16 cellular contexts compared by ENCODE assay signal in genomic region chr3:10285742-10286524, GRCh38. TPM values are rescaled to one million over a fixed set of nuclear protein-coding genes. Genes with fewer than 3 reads are reported as not detected.
A peak's percentile ranks its signal among the peaks of the same experiment; 100 is the strongest.
DNase-seq lines count a peak whose midpoint lies in the region; ATAC-seq and TF ChIP-seq lines count a peak whose summit lies in the region.
"Had no signal": no experiment of that assay in that cellular context is flagged by ENCODE, and none has a peak within 500 bp of the region (broad histone marks: within the 10 kb centered on the region; RNA-seq: fewer than 3 reads in every experiment).

No MANE protein-coding gene starts in this region.

- H3K36me3 Mint-ChIP-seq in activated T-helper 1 cell treated with anti-CD3 and anti-CD28 coated beads, Interleukin-12 subunit alpha, Interleukin-12 subunit beta, Interleukin-2, Interleukin-4 antibody, amounts not matched to agents 30 ng/mL and 10 ng/mL and 1 ng/mL, durations not matched to agents 14 hours and 24 hours and 36 hours (ENCODE audit: low read depth), result peaks cover 50% of the 10 kb centered on the region
- H3K36me3 Mint-ChIP-seq in Calu3 (ENCODE audit: insufficient read depth, unreplicated experiment), result peaks cover 38% of the 10 kb centered on the region
- H3K36me3 Mint-ChIP-seq: type B pancreatic cell had no signal

- H3K4me3 ChIP-seq in BLaER1 (no peak overlapping the region), HUES48 (ENCODE audit: low read depth, low read length) (no peak overlapping the region)

- CTCF ChIA-PET in Calu3 (lab: Charles Lee), result no interaction called here

- no peaks in the 10 kb centered on the region for H3K9me3 Mint-ChIP-seq in activated T-helper 1 cell treated with anti-CD3 and anti-CD28 coated beads, Interleukin-12 subunit alpha, Interleukin-12 subunit beta, Interleukin-2, Interleukin-4 antibody, amounts not matched to agents 30 ng/mL and 10 ng/mL and 1 ng/mL, durations not matched to agents 14 hours and 24 hours and 36 hours
- H3K9me3 Mint-ChIP-seq in Calu3 (ENCODE audit: low read depth, unreplicated experiment), result no peaks in the 10 kb centered on the region
- H3K9me3 Mint-ChIP-seq: type B pancreatic cell had no signal

- ATAC-seq in HG03196 (IDR thresholded peaks at IDR 0.05; ENCODE audit: unreplicated experiment) (no peak), HG02759 (IDR thresholded peaks at IDR 0.05; ENCODE audit: unreplicated experiment) (no peak), GM18502 (IDR thresholded peaks at IDR 0.05; ENCODE audit: poor library complexity, unreplicated experiment) (no peak)

- TF ChIP-seq CTCF in Calu3 (IDR thresholded peaks at IDR 0.05; ENCODE audit: unreplicated experiment), result no peak

- H3K9ac ChIP-seq in BLaER1 (no peak overlapping the region), HUES48 (ENCODE audit: low read depth, low read length) (no peak overlapping the region)

- H3K4me1 ChIP-seq in BLaER1 (peaks cover 100% of the 10 kb centered on the region), HUES48 (ENCODE audit: control insufficient read depth, insufficient read depth, low read length) (peaks cover 9% of the 10 kb centered on the region)

- H3K27ac ChIP-seq in BLaER1 (peak overlapping the region; percentile 43), HUES48 (ENCODE audit: low read depth, low read length) (peak overlapping the region; percentile 68)
- H3K27ac ChIP-seq: WERI-Rb-1 had no signal

- H3K36me3 ChIP-seq in BLaER1 (peaks cover 62% of the 10 kb centered on the region), HUES48 (ENCODE audit: control insufficient read depth, insufficient read depth, low read length) (peaks cover 50% of the 10 kb centered on the region)

- H3K9me3 ChIP-seq in BLaER1, result no peaks in the 10 kb centered on the region
- no peaks in the 10 kb centered on the region for H3K9me3 ChIP-seq in HUES48 (ENCODE audit: control insufficient read depth, insufficient read depth, low read length)

- peak overlapping the region; percentile 81 for H3K4me2 ChIP-seq in BLaER1

- H3K27me3 Mint-ChIP-seq in activated T-helper 1 cell treated with anti-CD3 and anti-CD28 coated beads, Interleukin-12 subunit alpha, Interleukin-12 subunit beta, Interleukin-2, Interleukin-4 antibody, amounts not matched to agents 30 ng/mL and 10 ng/mL and 1 ng/mL, durations not matched to agents 14 hours and 24 hours and 36 hours (ENCODE audit: insufficient read depth), result no peaks in the 10 kb centered on the region
- no peaks in the 10 kb centered on the region for H3K27me3 Mint-ChIP-seq in Calu3 (ENCODE audit: unreplicated experiment)
- H3K27me3 Mint-ChIP-seq: B cell, type B pancreatic cell had no signal

- H3K4me1 Mint-ChIP-seq in activated T-helper 1 cell treated with anti-CD3 and anti-CD28 coated beads, Interleukin-12 subunit alpha, Interleukin-12 subunit beta, Interleukin-2, Interleukin-4 antibody, amounts not matched to agents 30 ng/mL and 10 ng/mL and 1 ng/mL, durations not matched to agents 14 hours and 24 hours and 36 hours (ENCODE audit: low read depth), result peaks cover 51% of the 10 kb centered on the region
- no peaks in the 10 kb centered on the region for H3K4me1 Mint-ChIP-seq in Calu3 (ENCODE audit: low read depth, unreplicated experiment)

- intact Hi-C loops in activated T-helper 1 cell treated with anti-CD3 and anti-CD28 coated beads, Interleukin-12 subunit alpha, Interleukin-12 subunit beta, Interleukin-2, Interleukin-4 antibody, amounts not matched to agents 30 ng/mL and 10 ng/mL and 1 ng/mL, durations not matched to agents 14 hours and 24 hours and 36 hours (cut with micrococcal nuclease), result loop anchor here (2.0 kb wide), 1 partner anchor 35 kb away; no protein-coding TSS in a partner anchor
- intact Hi-C loops in Calu3 (cut with micrococcal nuclease; ENCODE audit: unreplicated experiment), result no loop called here

- no peak for DNase-seq in activated T-helper 1 cell treated with anti-CD3 and anti-CD28 coated beads, Interleukin-12 subunit alpha, Interleukin-12 subunit beta, Interleukin-2, Interleukin-4 antibody, amounts not matched to agents 30 ng/mL and 10 ng/mL and 1 ng/mL, durations not matched to agents 14 hours and 24 hours and 36 hours (ENCODE audit: low spot score)
- DNase-seq in middle frontal gyrus (ENCODE audit: extremely low spot score, low spot score) (peak; percentile 62), Calu3 (no peak)
- DNase-seq: effector CD8-positive, alpha-beta T cell; stimulated activated CD4-positive, alpha-beta T cell treated with anti-CD3 and anti-CD28 coated beads, Interleukin-1b, Interleukin-23, amount 100 ng/mL, for 48 hours; WERI-Rb-1 had no signal

- no peaks in the 10 kb centered on the region for H3K27me3 ChIP-seq in BLaER1
- no peaks in the 10 kb centered on the region for H3K27me3 ChIP-seq in HUES48 (ENCODE audit: control insufficient read depth, insufficient read depth, low read length)

- H4K20me1 ChIP-seq in BLaER1, result no peaks in the 10 kb centered on the region

- peak overlapping the region; percentile 48 for H3K4me3 Mint-ChIP-seq in activated T-helper 1 cell treated with anti-CD3 and anti-CD28 coated beads, Interleukin-12 subunit alpha, Interleukin-12 subunit beta, Interleukin-2, Interleukin-4 antibody, amounts not matched to agents 30 ng/mL and 10 ng/mL and 1 ng/mL, durations not matched to agents 14 hours and 24 hours and 36 hours
- no peak overlapping the region for H3K4me3 Mint-ChIP-seq in Calu3 (ENCODE audit: low read depth, unreplicated experiment)
- H3K4me3 Mint-ChIP-seq: B cell, type B pancreatic cell had no signal

- peak overlapping the region; percentile 70 for H3K27ac Mint-ChIP-seq in activated T-helper 1 cell treated with anti-CD3 and anti-CD28 coated beads, Interleukin-12 subunit alpha, Interleukin-12 subunit beta, Interleukin-2, Interleukin-4 antibody, amounts not matched to agents 30 ng/mL and 10 ng/mL and 1 ng/mL, durations not matched to agents 14 hours and 24 hours and 36 hours
- no peak overlapping the region for H3K27ac Mint-ChIP-seq in Calu3 (ENCODE audit: unreplicated experiment)
- H3K27ac Mint-ChIP-seq: type B pancreatic cell had no signal

- no TSS peak for BruUV-seq in Calu3 (replicated peaks; lab: Mats Ljungman, UMichigan)

RNA-seq across cellular contexts. Expression of gene GHRL, which starts 6.8 kb away (rescaled TPM):
- 1.8 and 2.4 TPM in 2 replicates for total RNA-seq in activated T-helper 1 cell treated with anti-CD3 and anti-CD28 coated beads, Interleukin-12 subunit alpha, Interleukin-12 subunit beta, Interleukin-2, Interleukin-4 antibody, amounts not matched to agents 30 ng/mL and 10 ng/mL and 1 ng/mL, durations not matched to agents 14 hours and 24 hours and 36 hours
- total RNA-seq in Calu3 (2022), result 0.85 and 2.1 TPM in 2 replicates
- total RNA-seq: Daoy, NCI-H460, renal cortical epithelial cell had no signal

RNA-seq across cellular contexts. Expression of gene SEC13, which starts 35.0 kb away (rescaled TPM):
- 140 and 142 TPM in 2 replicates for total RNA-seq in activated T-helper 1 cell treated with anti-CD3 and anti-CD28 coated beads, Interleukin-12 subunit alpha, Interleukin-12 subunit beta, Interleukin-2, Interleukin-4 antibody, amounts not matched to agents 30 ng/mL and 10 ng/mL and 1 ng/mL, durations not matched to agents 14 hours and 24 hours and 36 hours
- 94.8 and 96.8 TPM in 2 replicates for total RNA-seq in Calu3 (2022)

RNA-seq across cellular contexts. Expression of gene TATDN2, which starts 37.7 kb away (rescaled TPM):
- 80.4 and 81.5 TPM in 2 replicates for total RNA-seq in activated T-helper 1 cell treated with anti-CD3 and anti-CD28 coated beads, Interleukin-12 subunit alpha, Interleukin-12 subunit beta, Interleukin-2, Interleukin-4 antibody, amounts not matched to agents 30 ng/mL and 10 ng/mL and 1 ng/mL, durations not matched to agents 14 hours and 24 hours and 36 hours
- total RNA-seq in Calu3 (2022), result 34.2 and 34.3 TPM in 2 replicates
